8 cellular contexts compared by ENCODE assay signal in genomic region chr12:92143280-92143679, GRCh38. TPM values are rescaled to one million over a fixed set of nuclear protein-coding genes. Genes with fewer than 3 reads are reported as not detected.
DNase-seq lines count a peak whose midpoint lies in the region; ATAC-seq, FAIRE-seq and TF ChIP-seq lines count a peak whose summit lies in the region.

No MANE protein-coding gene starts in this region.

- H3K9me3 Mint-ChIP-seq in osteocyte (ENCODE audit: unreplicated experiment): no peaks in the 10 kb centered on the region

- peaks cover 69% of the 10 kb centered on the region for H3K4me1 ChIP-seq in DND-41 (ENCODE audit: insufficient read depth, low read length)
- H3K4me1 ChIP-seq in OCI-LY1 (ENCODE audit: insufficient read depth, low read length, severe bottlenecking): peaks cover 57% of the 10 kb centered on the region
- peaks cover 34% of the 10 kb centered on the region for H3K4me1 ChIP-seq in endothelial cell of umbilical vein (ENCODE audit: control insufficient read depth, extremely low read depth, insufficient read depth, low read length)

- TF ChIP-seq CTCF in DND-41 (IDR thresholded peaks at IDR 0.05; ENCODE audit: borderline replicate concordance, extremely low read depth, low read length, poor library complexity, severe bottlenecking) (peak; percentile 9), OCI-LY1 (IDR thresholded peaks at IDR 0.05; ENCODE audit: low read length) (no peak), endothelial cell of umbilical vein (IDR thresholded peaks at IDR 0.05; ENCODE audit: extremely low read depth in 1 of 2, insufficient read depth in 1 of 2, low read depth in 1 of 2, low read length in 2 of 2) (no peak), osteocyte (IDR thresholded peaks at IDR 0.05) (no peak)

- no peak for TF ChIP-seq POLR2A in endothelial cell of umbilical vein (IDR thresholded peaks at IDR 0.05; ENCODE audit: low read depth, low read length)

- no peaks in the 10 kb centered on the region for H3K27me3 Mint-ChIP-seq in osteocyte (ENCODE audit: unreplicated experiment)

- H2AFZ ChIP-seq in DND-41 (ENCODE audit: low read depth, low read length): no peak overlapping the region
- H2AFZ ChIP-seq in OCI-LY1 (ENCODE audit: low read length): no peak overlapping the region
- no peak overlapping the region for H2AFZ ChIP-seq in endothelial cell of umbilical vein (ENCODE audit: low read depth, low read length)

- H3K9me1 ChIP-seq in endothelial cell of umbilical vein (replicated peaks; ENCODE audit: control insufficient read depth, extremely low read depth, insufficient read depth, low read length): no peaks in the 10 kb centered on the region

- peaks cover 47% of the 10 kb centered on the region for H3K36me3 Mint-ChIP-seq in osteocyte (ENCODE audit: unreplicated experiment)

- H4K20me1 ChIP-seq in DND-41 (ENCODE audit: insufficient read depth, low read length) (peaks cover 73% of the 10 kb centered on the region), OCI-LY1 (ENCODE audit: insufficient read depth, low read length) (no peaks in the 10 kb centered on the region), endothelial cell of umbilical vein (replicated peaks; ENCODE audit: control insufficient read depth, extremely low read depth, insufficient read depth, low read length) (peaks cover 6% of the 10 kb centered on the region)

- H3K79me2 ChIP-seq in DND-41 (ENCODE audit: insufficient read depth, low read length): peaks cover 89% of the 10 kb centered on the region
- H3K79me2 ChIP-seq in OCI-LY1 (ENCODE audit: insufficient read depth, low read length): peaks cover 84% of the 10 kb centered on the region
- peaks cover 71% of the 10 kb centered on the region for H3K79me2 ChIP-seq in endothelial cell of umbilical vein (ENCODE audit: control insufficient read depth, insufficient read depth, low read length)

- BruUV-seq in endothelial cell of umbilical vein (replicated peaks; lab: Mats Ljungman, UMichigan): no TSS peak

- peaks cover 70% of the 10 kb centered on the region for H3K36me3 ChIP-seq in DND-41 (ENCODE audit: insufficient read depth, low read length)
- peaks cover 63% of the 10 kb centered on the region for H3K36me3 ChIP-seq in OCI-LY1 (ENCODE audit: insufficient read depth, low read length)
- H3K36me3 ChIP-seq in endothelial cell of umbilical vein (ENCODE audit: control insufficient read depth in 2 of 2, extremely low read depth in 1 of 2, insufficient read depth in 2 of 2, low read length in 2 of 2): peaks cover 0 to 12% of the 10 kb centered on the region in 2 experiments

- ATAC-seq in DND-41 (ENCODE audit: insufficient read depth, low read depth) (no peak), GM19467 (IDR thresholded peaks at IDR 0.05; ENCODE audit: unreplicated experiment) (no peak)

- peak overlapping the region; percentile 98 for H3K27ac Mint-ChIP-seq in osteocyte (ENCODE audit: unreplicated experiment)

- H3K4me1 Mint-ChIP-seq in osteocyte (ENCODE audit: unreplicated experiment): peaks cover 71% of the 10 kb centered on the region

- POLR2A ChIA-PET in endothelial cell of umbilical vein (lab: Charles Lee): interaction anchor here (1.2 to 3.9 kb wide), 4 partner anchors 9 to 762 kb away, joined by 3 to 69 read pairs (median 37); no protein-coding TSS in a partner anchor

- H3K4me3 ChIP-seq in DND-41 (ENCODE audit: low read depth in 1 of 2, low read length in 2 of 2) (peak overlapping the region; percentile 66 to 84), OCI-LY1 (ENCODE audit: low read depth, low read length, poor library complexity, severe bottlenecking) (peak overlapping the region; percentile 90), endothelial cell of umbilical vein (replicated peaks in 1 of 3; ENCODE audit: insufficient read depth in 1 of 3, low read depth in 1 of 3, low read length in 3 of 3) (peak overlapping the region; percentile 53 to 86 (median 85))

- H3K9me3 ChIP-seq in DND-41 (ENCODE audit: insufficient read depth, low read length, severe bottlenecking) (no peaks in the 10 kb centered on the region), OCI-LY1 (ENCODE audit: low read length) (no peaks in the 10 kb centered on the region), endothelial cell of umbilical vein (replicated peaks; ENCODE audit: control insufficient read depth, insufficient read depth, low read length) (no peaks in the 10 kb centered on the region)

- H3K27me3 ChIP-seq in DND-41 (ENCODE audit: insufficient read depth, low read length, poor library complexity) (no peaks in the 10 kb centered on the region), OCI-LY1 (ENCODE audit: insufficient read depth, low read length) (no peaks in the 10 kb centered on the region), endothelial cell of umbilical vein (ENCODE audit: control insufficient read depth in 2 of 2, insufficient read depth in 2 of 2, low read length in 2 of 2) (no peaks in the 10 kb centered on the region)

- H3K9ac ChIP-seq in DND-41 (ENCODE audit: low read depth, low read length): peak overlapping the region; percentile 97
- peak overlapping the region; percentile 77 for H3K9ac ChIP-seq in OCI-LY1 (ENCODE audit: low read length)
- H3K9ac ChIP-seq in endothelial cell of umbilical vein (replicated peaks; ENCODE audit: extremely low read depth, insufficient read depth, low read length): peak overlapping the region; percentile 89

- CTCF ChIA-PET in endothelial cell of umbilical vein (lab: Charles Lee): interaction anchor here (0.8 to 7.1 kb wide), 14 partner anchors 9 to 761 kb away, joined by 3 to 154 read pairs (median 6); no protein-coding TSS in a partner anchor

- H3K9me2 ChIP-seq in OCI-LY1 (ENCODE audit: low read depth, low read length): no peaks in the 10 kb centered on the region

- H3K4me3 Mint-ChIP-seq in osteocyte (ENCODE audit: unreplicated experiment): peak overlapping the region; percentile 99

- dilution Hi-C loops in endothelial cell of umbilical vein (cut with MboI; ENCODE audit: extremely low pct_ligation_motif_present, low sequenced_read_pairs): no loop called here

- H3K4me2 ChIP-seq in DND-41 (ENCODE audit: insufficient read depth, low read length): peak overlapping the region; percentile 63
- H3K4me2 ChIP-seq in OCI-LY1 (ENCODE audit: low read length): peak overlapping the region; percentile 97
- peak overlapping the region; percentile 96 for H3K4me2 ChIP-seq in endothelial cell of umbilical vein (ENCODE audit: insufficient read depth, low read length)

- no peaks in the 10 kb centered on the region; the same call in 1 of the 2 replicates for H3F3A ChIP-seq in OCI-LY1 (ENCODE audit: insufficient read depth, low read length)

- no peak for FAIRE-seq in endothelial cell of umbilical vein (lab: Jason Lieb, UNC)

- H3K27ac ChIP-seq in DND-41 (ENCODE audit: low read length) (peak overlapping the region; percentile 92), OCI-LY1 (ENCODE audit: low read depth, low read length, poor library complexity, severe bottlenecking) (peak overlapping the region; percentile 83), endothelial cell of umbilical vein (ENCODE audit: insufficient read depth, low read depth, low read length) (peak overlapping the region; percentile 80)

- intact Hi-C loops in endothelial cell of umbilical vein (cut with micrococcal nuclease): loop anchor here (5.0 kb wide), 1 partner anchor 216 kb away; no protein-coding TSS in a partner anchor

- DNase-seq in DND-41 (no peak), endothelial cell of umbilical vein (ENCODE audit: low read depth, low spot score) (peak; percentile 28), osteocyte (ENCODE audit: extremely low spot score, unreplicated experiment) (no peak), hepatic stellate cell (ENCODE audit: low spot score) (no peak), GDM1 (lab: John Stamatoyannopoulos, UW) (no peak), DMS 273 (lab: John Stamatoyannopoulos, UW; ENCODE audit: unreplicated experiment) (no peak)

TF ChIP-seq in endothelial cell of umbilical vein, 7 proteins besides CTCF, POLR2A, EP300 and RAD21:
- no peak for TF ChIP-seq GATA2 (IDR thresholded peaks at IDR 0.05; ENCODE audit: insufficient read depth, insufficient read length, low read depth, low read length)
- TF ChIP-seq MAX (IDR thresholded peaks at IDR 0.05; ENCODE audit: insufficient read depth, insufficient read length): no peak
- no peak for TF ChIP-seq JUN (IDR thresholded peaks at IDR 0.05; ENCODE audit: borderline replicate concordance, insufficient read depth, insufficient read length, low read depth)
- no peak for TF ChIP-seq EZH2 (IDR thresholded peaks at IDR 0.05; ENCODE audit: borderline replicate concordance, low read depth, low read length, severe bottlenecking)
- TF ChIP-seq MYC (IDR thresholded peaks at IDR 0.05; ENCODE audit: low read depth, low read length): no peak
- TF ChIP-seq POLR2AphosphoS5 (IDR thresholded peaks at IDR 0.05; ENCODE audit: insufficient read depth, low read depth, low read length): no peak

RNA-seq across cellular contexts. Expression of gene BTG1, which starts 2.4 kb away (rescaled TPM):
- total RNA-seq in endothelial cell of umbilical vein (89.5 and 104 TPM in 2 replicates), osteocyte (107 and 121 TPM in 2 replicates)
- polyA plus RNA-seq in endothelial cell of umbilical vein: 42.8 and 45.5 TPM in 2 replicates
- polyA plus RNA-seq in endothelial cell of umbilical vein (2011; cell fraction: cytosol; rRNA removed): 69.1 and 74.9 TPM in 2 replicates
- polyA plus RNA-seq in endothelial cell of umbilical vein (2011; cell fraction: nucleus; rRNA removed): 41.1 and 47.4 TPM in 2 replicates
- 57.0 and 58.2 TPM in 2 replicates for polyA plus RNA-seq in endothelial cell of umbilical vein (2012)
- 109 and 157 TPM in 2 replicates for polyA minus RNA-seq in endothelial cell of umbilical vein
- polyA minus RNA-seq in endothelial cell of umbilical vein (2011; cell fraction: cytosol; rRNA and poly(A)+ RNA removed): 16.5 TPM
- polyA minus RNA-seq in endothelial cell of umbilical vein (2011; cell fraction: nucleus; rRNA and poly(A)+ RNA removed): 99.3 and 105 TPM in 2 replicates
